In genomic region chr15:52257734-52258062, GRCh38 we compare ENCODE assay signal across 1 cellular context.
TF ChIP-seq lines count a peak whose summit lies in the region.

No MANE protein-coding gene starts in this region.

TF ChIP-seq in HepG2, 621 proteins besides CTCF, POLR2A, EP300 and RAD21:
- TF ChIP-seq, protein P1, sequence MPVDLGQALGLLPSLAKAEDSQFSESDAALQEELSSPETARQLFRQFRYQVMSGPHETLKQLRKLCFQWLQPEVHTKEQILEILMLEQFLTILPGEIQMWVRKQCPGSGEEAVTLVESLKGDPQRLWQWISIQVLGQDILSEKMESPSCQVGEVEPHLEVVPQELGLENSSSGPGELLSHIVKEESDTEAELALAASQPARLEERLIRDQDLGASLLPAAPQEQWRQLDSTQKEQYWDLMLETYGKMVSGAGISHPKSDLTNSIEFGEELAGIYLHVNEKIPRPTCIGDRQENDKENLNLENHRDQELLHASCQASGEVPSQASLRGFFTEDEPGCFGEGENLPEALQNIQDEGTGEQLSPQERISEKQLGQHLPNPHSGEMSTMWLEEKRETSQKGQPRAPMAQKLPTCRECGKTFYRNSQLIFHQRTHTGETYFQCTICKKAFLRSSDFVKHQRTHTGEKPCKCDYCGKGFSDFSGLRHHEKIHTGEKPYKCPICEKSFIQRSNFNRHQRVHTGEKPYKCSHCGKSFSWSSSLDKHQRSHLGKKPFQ (CRISPR knock-in tag; IDR thresholded peaks at IDR 0.05; ENCODE audit: insufficient replicate concordance), result no peak
- TF ChIP-seq, protein P2, sequence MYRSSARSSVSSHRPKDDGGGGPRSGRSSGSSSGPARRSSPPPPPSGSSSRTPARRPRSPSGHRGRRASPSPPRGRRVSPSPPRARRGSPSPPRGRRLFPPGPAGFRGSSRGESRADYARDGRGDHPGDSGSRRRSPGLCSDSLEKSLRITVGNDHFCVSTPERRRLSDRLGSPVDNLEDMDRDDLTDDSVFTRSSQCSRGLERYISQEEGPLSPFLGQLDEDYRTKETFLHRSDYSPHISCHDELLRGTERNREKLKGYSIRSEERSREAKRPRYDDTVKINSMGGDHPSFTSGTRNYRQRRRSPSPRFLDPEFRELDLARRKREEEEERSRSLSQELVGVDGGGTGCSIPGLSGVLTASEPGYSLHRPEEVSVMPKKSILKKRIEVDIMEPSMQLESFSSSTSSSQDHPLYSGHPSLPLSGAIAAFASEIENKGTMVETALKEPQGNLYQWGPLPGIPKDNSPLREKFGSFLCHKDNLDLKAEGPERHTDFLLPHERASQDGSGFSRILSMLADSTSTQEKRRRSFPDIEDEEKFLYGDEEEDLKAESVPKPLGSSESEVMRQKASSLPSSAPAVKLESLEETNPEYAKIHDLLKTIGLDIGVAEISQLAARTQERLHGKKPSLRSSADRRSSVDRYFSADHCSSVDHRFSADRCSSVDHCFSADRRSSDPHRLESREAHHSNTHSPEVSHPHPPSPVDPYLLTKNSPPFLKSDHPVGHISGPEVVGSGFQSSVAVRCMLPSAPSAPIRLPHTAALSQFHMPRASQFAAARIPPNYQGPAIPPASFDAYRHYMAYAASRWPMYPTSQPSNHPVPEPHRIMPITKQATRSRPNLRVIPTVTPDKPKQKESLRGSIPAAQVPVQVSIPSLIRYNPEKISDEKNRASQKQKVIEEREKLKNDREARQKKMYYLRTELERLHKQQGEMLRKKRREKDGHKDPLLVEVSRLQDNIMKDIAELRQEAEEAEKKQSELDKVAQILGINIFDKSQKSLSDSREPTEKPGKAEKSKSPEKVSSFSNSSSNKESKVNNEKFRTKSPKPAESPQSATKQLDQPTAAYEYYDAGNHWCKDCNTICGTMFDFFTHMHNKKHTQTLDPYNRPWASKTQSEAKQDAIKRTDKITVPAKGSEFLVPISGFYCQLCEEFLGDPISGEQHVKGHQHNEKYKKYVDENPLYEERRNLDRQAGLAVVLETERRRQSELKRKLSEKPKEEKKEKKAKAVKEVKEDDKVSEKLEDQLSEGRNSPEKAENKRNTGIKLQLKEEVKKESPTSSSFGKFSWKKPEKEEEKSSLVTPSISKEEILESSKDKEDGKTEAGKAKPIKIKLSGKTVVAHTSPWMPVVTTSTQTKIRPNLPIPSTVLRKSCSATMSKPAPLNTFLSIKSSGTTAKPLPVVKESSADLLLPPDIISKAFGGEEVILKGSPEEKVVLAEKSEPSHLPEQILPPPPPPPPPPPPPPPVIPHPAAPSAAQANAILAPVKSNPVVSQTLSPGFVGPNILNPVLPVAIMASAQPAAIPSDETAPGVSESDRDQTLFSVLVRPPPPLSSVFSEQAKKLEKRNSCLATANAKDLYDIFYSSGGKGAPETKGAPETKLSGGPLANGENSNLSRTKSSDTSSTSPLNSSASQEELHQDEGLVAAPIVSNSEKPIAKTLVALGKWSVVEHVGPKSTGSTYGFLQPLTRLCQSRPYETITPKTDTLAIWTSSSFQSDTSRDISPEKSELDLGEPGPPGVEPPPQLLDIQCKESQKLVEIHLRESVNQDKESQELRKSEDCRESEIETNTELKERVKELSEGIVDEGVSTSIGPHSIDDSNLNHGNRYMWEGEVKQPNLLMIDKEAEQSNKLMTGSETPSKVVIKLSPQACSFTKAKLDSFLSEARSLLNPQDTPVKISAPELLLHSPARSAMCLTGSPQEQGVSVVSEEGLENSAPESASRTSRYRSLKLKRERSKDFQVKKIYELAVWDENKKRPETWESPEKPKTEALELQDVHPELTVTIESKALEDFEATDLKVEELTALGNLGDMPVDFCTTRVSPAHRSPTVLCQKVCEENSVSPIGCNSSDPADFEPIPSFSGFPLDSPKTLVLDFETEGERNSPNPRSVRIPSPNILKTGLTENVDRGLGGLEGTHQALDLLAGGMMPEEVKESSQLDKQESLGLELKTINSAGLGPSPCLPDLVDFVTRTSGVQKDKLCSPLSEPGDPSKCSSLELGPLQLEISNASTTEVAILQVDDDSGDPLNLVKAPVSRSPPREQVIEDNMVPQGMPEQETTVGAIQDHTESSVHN (CRISPR knock-in tag; IDR thresholded peaks at IDR 0.05), result no peak
- TF ChIP-seq, protein P3, sequence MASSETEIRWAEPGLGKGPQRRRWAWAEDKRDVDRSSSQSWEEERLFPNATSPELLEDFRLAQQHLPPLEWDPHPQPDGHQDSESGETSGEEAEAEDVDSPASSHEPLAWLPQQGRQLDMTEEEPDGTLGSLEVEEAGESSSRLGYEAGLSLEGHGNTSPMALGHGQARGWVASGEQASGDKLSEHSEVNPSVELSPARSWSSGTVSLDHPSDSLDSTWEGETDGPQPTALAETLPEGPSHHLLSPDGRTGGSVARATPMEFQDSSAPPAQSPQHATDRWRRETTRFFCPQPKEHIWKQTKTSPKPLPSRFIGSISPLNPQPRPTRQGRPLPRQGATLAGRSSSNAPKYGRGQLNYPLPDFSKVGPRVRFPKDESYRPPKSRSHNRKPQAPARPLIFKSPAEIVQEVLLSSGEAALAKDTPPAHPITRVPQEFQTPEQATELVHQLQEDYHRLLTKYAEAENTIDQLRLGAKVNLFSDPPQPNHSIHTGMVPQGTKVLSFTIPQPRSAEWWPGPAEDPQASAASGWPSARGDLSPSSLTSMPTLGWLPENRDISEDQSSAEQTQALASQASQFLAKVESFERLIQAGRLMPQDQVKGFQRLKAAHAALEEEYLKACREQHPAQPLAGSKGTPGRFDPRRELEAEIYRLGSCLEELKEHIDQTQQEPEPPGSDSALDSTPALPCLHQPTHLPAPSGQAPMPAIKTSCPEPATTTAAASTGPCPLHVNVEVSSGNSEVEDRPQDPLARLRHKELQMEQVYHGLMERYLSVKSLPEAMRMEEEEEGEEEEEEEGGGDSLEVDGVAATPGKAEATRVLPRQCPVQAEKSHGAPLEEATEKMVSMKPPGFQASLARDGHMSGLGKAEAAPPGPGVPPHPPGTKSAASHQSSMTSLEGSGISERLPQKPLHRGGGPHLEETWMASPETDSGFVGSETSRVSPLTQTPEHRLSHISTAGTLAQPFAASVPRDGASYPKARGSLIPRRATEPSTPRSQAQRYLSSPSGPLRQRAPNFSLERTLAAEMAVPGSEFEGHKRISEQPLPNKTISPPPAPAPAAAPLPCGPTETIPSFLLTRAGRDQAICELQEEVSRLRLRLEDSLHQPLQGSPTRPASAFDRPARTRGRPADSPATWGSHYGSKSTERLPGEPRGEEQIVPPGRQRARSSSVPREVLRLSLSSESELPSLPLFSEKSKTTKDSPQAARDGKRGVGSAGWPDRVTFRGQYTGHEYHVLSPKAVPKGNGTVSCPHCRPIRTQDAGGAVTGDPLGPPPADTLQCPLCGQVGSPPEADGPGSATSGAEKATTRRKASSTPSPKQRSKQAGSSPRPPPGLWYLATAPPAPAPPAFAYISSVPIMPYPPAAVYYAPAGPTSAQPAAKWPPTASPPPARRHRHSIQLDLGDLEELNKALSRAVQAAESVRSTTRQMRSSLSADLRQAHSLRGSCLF (CRISPR knock-in tag; IDR thresholded peaks at IDR 0.05; ENCODE audit: borderline replicate concordance), result no peak
- no peak for TF ChIP-seq HMGXB4 (CRISPR knock-in tag; IDR thresholded peaks at IDR 0.05; ENCODE audit: borderline replicate concordance in 1 of 2, low read depth in 1 of 2)
- TF ChIP-seq, protein P4, sequence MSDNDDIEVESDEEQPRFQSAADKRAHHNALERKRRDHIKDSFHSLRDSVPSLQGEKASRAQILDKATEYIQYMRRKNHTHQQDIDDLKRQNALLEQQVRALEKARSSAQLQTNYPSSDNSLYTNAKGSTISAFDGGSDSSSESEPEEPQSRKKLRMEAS (IDR thresholded peaks at IDR 0.05), result no peak
- no peak for TF ChIP-seq ZNF891 (CRISPR knock-in tag; IDR thresholded peaks at IDR 0.05)
- TF ChIP-seq ZBTB34 (CRISPR knock-in tag; IDR thresholded peaks at IDR 0.05), result no peak
- TF ChIP-seq CEBPB (IDR thresholded peaks at IDR 0.05; ENCODE audit: borderline replicate concordance, low read depth, low read length), result no peak
- no peak for TF ChIP-seq ZNF543 (CRISPR knock-in tag; IDR thresholded peaks at IDR 0.05)
- TF ChIP-seq ZNF414 (CRISPR knock-in tag; IDR thresholded peaks at IDR 0.05), result no peak
- TF ChIP-seq ERF (CRISPR knock-in tag; IDR thresholded peaks at IDR 0.05), result no peak
- TF ChIP-seq TBX2 (CRISPR knock-in tag; IDR thresholded peaks at IDR 0.05; ENCODE audit: borderline replicate concordance), result no peak
- no peak for TF ChIP-seq SMYD3 (CRISPR knock-in tag; IDR thresholded peaks at IDR 0.05)
- no peak for TF ChIP-seq ZSCAN22 (CRISPR knock-in tag; IDR thresholded peaks at IDR 0.05)
- TF ChIP-seq MAFK (conservative IDR thresholded peaks at IDR 0.05 in 1 of 2, IDR thresholded peaks at IDR 0.05 in 1 of 2; ENCODE audit: low read length in 2 of 2), result no peak
